In genomic region chr10:113856563-113856962, GRCh38 we compare ENCODE assay signal across 9 cellular contexts. TPM values are rescaled to one million over a fixed set of nuclear protein-coding genes. Genes with fewer than 3 reads are reported as not detected.
A peak's percentile ranks its signal among the peaks of the same experiment; 100 is the strongest.
DNase-seq lines count a peak whose midpoint lies in the region; ATAC-seq and TF ChIP-seq lines count a peak whose summit lies in the region.
"Had no signal": no experiment of that assay in that cellular context is flagged by ENCODE, and none has a peak within 500 bp of the region (broad histone marks: within the 10 kb centered on the region; RNA-seq: fewer than 3 reads in every experiment).

No MANE protein-coding gene starts in this region.

- POLR2A ChIA-PET in activated B cell treated with CpG ODN at 0.5 μM for 24 hours (lab: Charles Lee): no interaction called here

- peak overlapping the region; percentile 97 for H3K27ac ChIP-seq in left ventricle myocardium inferior (replicated peaks)
- H3K27ac ChIP-seq in upper lobe of right lung: no peak overlapping the region

- H3K36me3 ChIP-seq in left ventricle myocardium inferior: peaks cover 29% of the 10 kb centered on the region
- H3K36me3 ChIP-seq in upper lobe of right lung: peaks cover 32% of the 10 kb centered on the region

- CTCF ChIA-PET in activated B cell treated with CpG ODN at 0.5 μM for 24 hours (lab: Charles Lee): no interaction called here

- TF ChIP-seq CTCF in left ventricle myocardium inferior (IDR thresholded peaks at IDR 0.05; ENCODE audit: borderline replicate concordance): no peak
- TF ChIP-seq CTCF in activated B cell treated with CpG ODN at 0.5 μM for 24 hours (IDR thresholded peaks at IDR 0.05): no peak
- TF ChIP-seq CTCF in upper lobe of right lung (IDR thresholded peaks at IDR 0.05): no peak

- peak overlapping the region; percentile 99 for H3K27ac Mint-ChIP-seq in activated B cell treated with CpG ODN at 0.5 μM for 24 hours
- H3K27ac Mint-ChIP-seq in immature natural killer cell: peak overlapping the region in 2 of 6 donors; percentile 95

- no peaks in the 10 kb centered on the region for H3K27me3 Mint-ChIP-seq in activated B cell treated with CpG ODN at 0.5 μM for 24 hours
- peaks cover 5 to 16% (median 5%) of the 10 kb centered on the region in 3 donors for H3K27me3 Mint-ChIP-seq in immature natural killer cell (ENCODE audit: low read depth in 3 of 3)

- peaks cover 36% of the 10 kb centered on the region for H3K36me3 Mint-ChIP-seq in activated B cell treated with CpG ODN at 0.5 μM for 24 hours (ENCODE audit: low read depth)
- H3K36me3 Mint-ChIP-seq in immature natural killer cell: peaks cover 18 to 28% (median 20%) of the 10 kb centered on the region in 3 donors

- H3K9me3 Mint-ChIP-seq in activated B cell treated with CpG ODN at 0.5 μM for 24 hours (peaks cover 3% of the 10 kb centered on the region), immature natural killer cell (no peaks in the 10 kb centered on the region)

- H3K9me3 ChIP-seq in left ventricle myocardium inferior (replicated peaks) (peaks cover 6% of the 10 kb centered on the region), upper lobe of right lung (no peaks in the 10 kb centered on the region)

- H3K4me1 Mint-ChIP-seq in activated B cell treated with CpG ODN at 0.5 μM for 24 hours: peaks cover 58% of the 10 kb centered on the region
- peaks cover 40 to 63% of the 10 kb centered on the region in 2 donors for H3K4me1 Mint-ChIP-seq in immature natural killer cell

- ATAC-seq in Right ventricle myocardium superior (ENCODE audit: poor library complexity): no peak
- no peak for ATAC-seq in activated B cell treated with CpG ODN at 0.5 μM for 24 hours (ENCODE audit: low read depth)
- no peak for ATAC-seq in upper lobe of right lung
- no peak for ATAC-seq in GM19035 (IDR thresholded peaks at IDR 0.05; ENCODE audit: unreplicated experiment)
- ATAC-seq in HG03045 (IDR thresholded peaks at IDR 0.05; ENCODE audit: unreplicated experiment): no peak

- H3K4me3 Mint-ChIP-seq in activated B cell treated with CpG ODN at 0.5 μM for 24 hours: peak overlapping the region; percentile 98
- H3K4me3 Mint-ChIP-seq in immature natural killer cell: peak overlapping the region in 4 of 5 donors; percentile 97 to 99 (median 98)

- intact Hi-C loops in left ventricle myocardium inferior (cut with micrococcal nuclease) (no loop called here), Right ventricle myocardium superior (cut with DNase I) (loop anchor here (10.0 kb wide), 1 partner anchor 188 kb away; the partner anchor contains the start of gene ADRB1), activated B cell treated with CpG ODN at 0.5 μM for 24 hours (cut with micrococcal nuclease) (loop anchor here (5.0 to 10.0 kb wide), 2 partner anchors 246 to 1482 kb away; partner anchors contain the start of gene ACSL5), upper lobe of right lung (cut with DNase I) (no loop called here)

- H3K27me3 ChIP-seq in left ventricle myocardium inferior (ENCODE audit: low read depth) (no peaks in the 10 kb centered on the region), upper lobe of right lung (no peaks in the 10 kb centered on the region)

- H3K4me3 ChIP-seq in left ventricle myocardium inferior (peak overlapping the region; percentile 93), upper lobe of right lung (peak overlapping the region; percentile 97)

- H3K4me1 ChIP-seq in left ventricle myocardium inferior: peaks cover 85% of the 10 kb centered on the region
- H3K4me1 ChIP-seq in upper lobe of right lung: peaks cover 40% of the 10 kb centered on the region

- DNase-seq in left ventricle myocardium inferior (no peak), Right ventricle myocardium superior (no peak), activated B cell treated with CpG ODN at 0.5 μM for 24 hours (no peak), immature natural killer cell (no peak), upper lobe of right lung (no peak), dermis blood vessel endothelial cell (no peak)
- DNase-seq: activated gamma-delta T cell treated with Interleukin-2 at 50 U/mL for 16 hours had no signal

RNA-seq across cellular contexts. Expression of gene NHLRC2, which starts 2.1 kb away (rescaled TPM):
- total RNA-seq in left ventricle myocardium inferior (50.1 TPM), Right ventricle myocardium superior (57.5 TPM), activated B cell treated with CpG ODN at 0.5 μM for 24 hours (40.3 and 43.9 TPM in 2 replicates), upper lobe of right lung (46.1 TPM), dermis blood vessel endothelial cell (15.8 and 22.6 TPM in 2 replicates)
- 10 to 100 TPM in 2 of 3 donors, 1 to 10 TPM in 1; 8.9 to 11.3 (median 10.2) TPM for polyA plus RNA-seq in immature natural killer cell

RNA-seq across cellular contexts. Expression of gene DCLRE1A, which starts 2.7 kb away (rescaled TPM):
- 5.1 TPM for total RNA-seq in left ventricle myocardium inferior
- total RNA-seq in Right ventricle myocardium superior: 4.9 TPM
- 4.5 and 4.9 TPM in 2 replicates for total RNA-seq in activated B cell treated with CpG ODN at 0.5 μM for 24 hours
- polyA plus RNA-seq in immature natural killer cell: 1 to 10 TPM; 4.3 to 7.1 (median 4.4) TPM
- 6.1 TPM for total RNA-seq in upper lobe of right lung
- total RNA-seq in dermis blood vessel endothelial cell: 8.0 and 12.3 TPM in 2 replicates

Comparison
In these comparisons a context has a peak if more than half of its experiments do, and no peak if none do; other contexts are left out.
1. intact Hi-C loops: an anchor here in Right ventricle myocardium superior (10.0 kb wide) and activated B cell treated with CpG ODN at 0.5 μM for 24 hours (5.0 to 10.0 kb wide); none called in left ventricle myocardium inferior and upper lobe of right lung.